In genomic region chr4:54402880-54403503, GRCh38 we compare ENCODE assay signal across 24 cellular contexts.
DNase-seq lines count a peak whose midpoint lies in the region; ATAC-seq and TF ChIP-seq lines count a peak whose summit lies in the region.
"Had no signal": no experiment of that assay in that cellular context is flagged by ENCODE, and none has a peak within 500 bp of the region (broad histone marks: within the 10 kb centered on the region; RNA-seq: fewer than 3 reads in every experiment).

No MANE protein-coding gene starts in this region.

- no peak overlapping the region for H3K4ac ChIP-seq in H9 (ENCODE audit: low read depth, low read length)

- DNase-seq in H9 = peak; percentile 41
- peak in 34 of 61 donors; percentile 2 to 47 (median 18) for DNase-seq in caudate nucleus (lab: John Stamatoyannopoulos, UW)
- peak; percentile 47 for DNase-seq in putamen (ENCODE audit: low spot score)
- DNase-seq in CD14-positive monocyte (ENCODE audit: low spot score) = no peak
- DNase-seq: Caco-2; CD4-positive, alpha-beta memory T cell; DMS 273 treated with DMSO at 0.1 percent for 48 hours; DMS79 treated with DMSO at 0.1 percent for 48 hours; Karpas-422; MV-4-11; NCI-H1105 treated with DMSO at 0.1 percent for 48 hours; NCI-H1694 treated with DMSO at 0.1 percent for 48 hours; NCI-H446 treated with DMSO at 0.1 percent for 48 hours; SIG-M5; SK-N-SH had no signal

- H3K27ac Mint-ChIP-seq in H9 (peak overlapping the region in 1 of 3 experiments; percentile 81; a peak in 1 of 7 replicates), CD14-positive monocyte (peak overlapping the region in 1 of 7 donors; percentile 54)
- H3K27ac Mint-ChIP-seq: CD4-positive, alpha-beta memory T cell had no signal

- H3K9me3 Mint-ChIP-seq in H9 (no peaks in the 10 kb centered on the region), CD14-positive monocyte (no peaks in the 10 kb centered on the region)
- H3K9me3 Mint-ChIP-seq: IgD-negative memory B cell had no signal

- ATAC-seq in HG02852 (IDR thresholded peaks at IDR 0.05; ENCODE audit: unreplicated experiment) (no peak), HG02973 (IDR thresholded peaks at IDR 0.05; ENCODE audit: unreplicated experiment) (no peak), GM21423 (IDR thresholded peaks at IDR 0.05; ENCODE audit: unreplicated experiment) (no peak)
- ATAC-seq: A549, GM12878, HCT116 had no signal

- no peaks in the 10 kb centered on the region for H3K23me2 ChIP-seq in H9 (ENCODE audit: insufficient read length, low read depth, low read length, poor library complexity, severe bottlenecking)

- intact Hi-C loops in CD14-positive monocyte (cut with micrococcal nuclease) = no loop called here

- H3K79me2 ChIP-seq in H9 (ENCODE audit: insufficient read depth, low read length) = no peaks in the 10 kb centered on the region

- no peak overlapping the region for H3K56ac ChIP-seq in H9 (ENCODE audit: insufficient read length, low read depth, low read length)

- H2BK20ac ChIP-seq in H9 (ENCODE audit: low read depth, low read length, poor library complexity, severe bottlenecking) = no peak overlapping the region

- H3K36me3 Mint-ChIP-seq in H9 (ENCODE audit: insufficient read depth in 1 of 3, low read depth in 3 of 3) (no peaks in the 10 kb centered on the region), CD14-positive monocyte (no peaks in the 10 kb centered on the region)
- H3K36me3 Mint-ChIP-seq: CD4-positive, alpha-beta memory T cell; IgD-negative memory B cell had no signal

- no peak overlapping the region for H2AFZ ChIP-seq in H9 (ENCODE audit: low read length)

- no peaks in the 10 kb centered on the region for H4K20me1 ChIP-seq in H9 (ENCODE audit: control insufficient read depth, insufficient read depth, insufficient read length)
- H4K20me1 ChIP-seq: BLaER1 had no signal

- H4K8ac ChIP-seq in H9 (replicated peaks; ENCODE audit: insufficient read length, low read depth, low read length) = no peak overlapping the region

- peaks cover 5 to 11% of the 10 kb centered on the region in 2 experiments for H3K4me1 Mint-ChIP-seq in H9
- H3K4me1 Mint-ChIP-seq in CD14-positive monocyte = peaks cover 5% of the 10 kb centered on the region
- H3K4me1 Mint-ChIP-seq: CD4-positive, alpha-beta memory T cell; IgD-negative memory B cell had no signal

- no peak overlapping the region for H3K9ac ChIP-seq in H9 (ENCODE audit: extremely low read depth, insufficient read length, low read length)
- H3K9ac ChIP-seq: BLaER1, SK-N-SH had no signal

- no peak overlapping the region for H2AK5ac ChIP-seq in H9 (ENCODE audit: insufficient read length, low read length)

- no peak overlapping the region for H3K18ac ChIP-seq in H9 (ENCODE audit: insufficient read length, low read depth, low read length)

- H3K27ac ChIP-seq in H9 (ENCODE audit: insufficient read length, low read depth, low read length) (no peak overlapping the region), caudate nucleus (ENCODE audit: low read depth, low read length) (no peak overlapping the region), layer of hippocampus (ENCODE audit: low read depth, low read length) (peak overlapping the region; percentile 35)
- H3K27ac ChIP-seq: A549, BLaER1 had no signal

- H3K27me3 Mint-ChIP-seq in H9 (ENCODE audit: low read depth) = no peaks in the 10 kb centered on the region
- peaks cover 0 to 4% (median 2%) of the 10 kb centered on the region in 3 donors for H3K27me3 Mint-ChIP-seq in CD14-positive monocyte (ENCODE audit: low read depth in 3 of 3)
- H3K27me3 Mint-ChIP-seq: CD4-positive, alpha-beta memory T cell had no signal

- no peaks in the 10 kb centered on the region for H3K9me3 ChIP-seq in H9 (ENCODE audit: control insufficient read depth, low read depth, low read length)
- H3K9me3 ChIP-seq: A549, BLaER1, Caco-2, SK-N-SH had no signal

- H2BK15ac ChIP-seq in H9 (ENCODE audit: low read depth, low read length) = no peak overlapping the region

- no peak overlapping the region for H4K91ac ChIP-seq in H9 (ENCODE audit: insufficient read length, low read depth, low read length)

- H3K23ac ChIP-seq in H9 (ENCODE audit: insufficient read length, low read depth, low read length) = no peak overlapping the region

- H2BK120ac ChIP-seq in H9 (ENCODE audit: low read depth, low read length, poor library complexity, severe bottlenecking) = no peak overlapping the region

- no peaks in the 10 kb centered on the region for H3K79me1 ChIP-seq in H9 (ENCODE audit: insufficient read depth, low read depth, low read length, poor library complexity, severe bottlenecking)

- H3K27me3 ChIP-seq in H9 (ENCODE audit: insufficient read depth, low read length) = no peaks in the 10 kb centered on the region
- no peaks in the 10 kb centered on the region for H3K27me3 ChIP-seq in layer of hippocampus (ENCODE audit: control insufficient read depth, insufficient read depth, low read length)
- H3K27me3 ChIP-seq: BLaER1 had no signal

- no peak overlapping the region for H3K4me3 Mint-ChIP-seq in H9
- no peak overlapping the region for H3K4me3 Mint-ChIP-seq in CD14-positive monocyte
- H3K4me3 Mint-ChIP-seq: CD4-positive, alpha-beta memory T cell; IgD-negative memory B cell had no signal

- H4K5ac ChIP-seq in H9 (ENCODE audit: insufficient read length, low read depth, low read length) = no peak overlapping the region

- no CpG with 5 or more reads among the region's 15 CpGs for WGBS in H9 (ENCODE audit: extremely low coverage, insufficient read length, low lambda C conversion rate)

- no peak for TF ChIP-seq CTCF in H9 (conservative IDR thresholded peaks at IDR 0.05)
- TF ChIP-seq CTCF in CD14-positive monocyte (IDR thresholded peaks at IDR 0.05) = no peak

- H3T11ph ChIP-seq in H9 (ENCODE audit: low read length) = no peak overlapping the region

- no peak overlapping the region for H2BK12ac ChIP-seq in H9 (ENCODE audit: insufficient read length, low read depth, low read length)

- no peak overlapping the region for H3K4me2 ChIP-seq in H9 (ENCODE audit: insufficient read depth, insufficient read length, low read length)
- H3K4me2 ChIP-seq: A549, BLaER1, SK-N-SH had no signal

- H2BK5ac ChIP-seq in H9 (ENCODE audit: insufficient read length, low read length) = no peak overlapping the region

- no peaks in the 10 kb centered on the region for H3K4me1 ChIP-seq in H9 (ENCODE audit: insufficient read depth, low read length)
- H3K4me1 ChIP-seq: A549, BLaER1, Caco-2 had no signal

- no peak overlapping the region for H3K14ac ChIP-seq in H9 (ENCODE audit: insufficient read depth, low read length)
